ENCODE assay signal across 10 cellular contexts in the genomic region with DNA sequence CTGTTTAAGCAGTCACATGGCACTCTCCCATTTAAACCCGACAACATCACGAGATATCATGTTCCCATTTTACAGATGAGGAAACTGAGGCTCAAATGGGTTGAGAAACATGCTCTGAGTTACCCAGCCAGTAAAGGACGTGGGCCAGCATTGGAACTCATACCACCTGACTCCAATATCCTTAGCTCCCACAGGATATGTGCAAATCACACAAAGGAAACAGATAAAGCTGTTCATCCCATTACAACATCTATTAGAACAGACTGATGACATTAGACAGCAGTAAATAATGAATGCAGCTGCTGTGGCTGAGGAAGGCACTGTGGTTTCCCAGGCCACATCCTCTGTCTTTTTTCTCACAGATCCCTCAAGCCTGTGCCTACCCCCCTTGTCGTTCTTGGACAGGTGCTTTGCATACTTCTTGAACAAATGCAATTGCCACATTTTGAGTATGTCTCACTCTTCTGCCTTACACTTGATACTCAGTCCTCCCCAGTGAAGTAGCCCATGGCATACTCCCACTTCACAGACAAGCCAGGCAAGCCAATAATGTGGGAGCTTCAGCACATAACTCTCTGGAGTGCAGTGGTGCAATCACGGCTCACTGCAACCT. TPM values are rescaled to one million over a fixed set of nuclear protein-coding genes. Genes with fewer than 3 reads are reported as not detected.
A peak's percentile ranks its signal among the peaks of the same experiment; 100 is the strongest.
DNase-seq lines count a peak whose midpoint lies in the region; ATAC-seq and TF ChIP-seq lines count a peak whose summit lies in the region.
"Had no signal": no experiment of that assay in that cellular context is flagged by ENCODE, and none has a peak within 500 bp of the region (broad histone marks: within the 10 kb centered on the region; RNA-seq: fewer than 3 reads in every experiment).

No MANE protein-coding gene starts in this region.

- TF ChIP-seq EP300 in SK-N-SH (IDR thresholded peaks at IDR 0.05; ENCODE audit: borderline replicate concordance in 1 of 2, low read depth in 1 of 2, low read length in 1 of 2) = 0 out of 4 replicates have a peak, but pooled peaks of 1 of the 2 experiments have one; percentile 17

- 81 to 92% methylated on average over 3 to 5 of the region's 5 CpGs for WGBS in endodermal cell (ENCODE audit: insufficient coverage in 1 of 2, insufficient read length in 1 of 2), 2 experiments
- 72% methylated on average over 5 of the region's 5 CpGs for WGBS in SK-N-SH (ENCODE audit: low lambda C conversion rate)

- CTCF ChIA-PET in SK-N-SH (lab: Yijun Ruan, JAX) = interaction anchor here (1.7 kb wide), 1 partner anchor 62 kb away, joined by 4 read pairs; no protein-coding TSS in a partner anchor

- POLR2A ChIA-PET in SK-N-SH (lab: Yijun Ruan, JAX) = no interaction called here

- H3K9ac ChIP-seq in endodermal cell (ENCODE audit: extremely low read depth, low read length, poor library complexity, severe bottlenecking) (no peak overlapping the region), SK-N-SH (no peak overlapping the region)

- H3K9me2 ChIP-seq in SK-N-SH = no peaks in the 10 kb centered on the region

- no peak overlapping the region for H3K4me2 ChIP-seq in SK-N-SH

- no peaks in the 10 kb centered on the region for H3K36me3 Mint-ChIP-seq in effector memory CD8-positive, alpha-beta T cell (ENCODE audit: insufficient read depth)
- no peaks in the 10 kb centered on the region for H3K36me3 Mint-ChIP-seq in endodermal cell (ENCODE audit: low read depth)
- H3K36me3 Mint-ChIP-seq: activated naive CD8-positive, alpha-beta T cell had no signal

- H3K4me3 Mint-ChIP-seq in effector memory CD8-positive, alpha-beta T cell = peak overlapping the region; percentile 61 to 70
- no peak overlapping the region for H3K4me3 Mint-ChIP-seq in endodermal cell
- H3K4me3 Mint-ChIP-seq: activated naive CD8-positive, alpha-beta T cell had no signal

- H3K4me3 ChIP-seq in endodermal cell (ENCODE audit: low read length) (no peak overlapping the region), SK-N-SH (ENCODE audit: low read depth in 2 of 2, low read length in 1 of 2) (no peak overlapping the region)

- no peak overlapping the region for H2AFZ ChIP-seq in SK-N-SH (ENCODE audit: low read depth)

- H3K27ac ChIP-seq in endodermal cell (ENCODE audit: low read depth, low read length) (no peak overlapping the region), SK-N-SH (ENCODE audit: low read depth in 2 of 2, low read length in 1 of 2) (no peak overlapping the region)

- H3K27me3 ChIP-seq in endodermal cell (ENCODE audit: control insufficient read depth, insufficient read depth, low read length, poor library complexity, severe bottlenecking) (no peaks in the 10 kb centered on the region), SK-N-SH (ENCODE audit: insufficient read depth) (no peaks in the 10 kb centered on the region)

- H3K27me3 Mint-ChIP-seq in effector memory CD8-positive, alpha-beta T cell = peaks cover 0 to 4% of the 10 kb centered on the region in 2 donors
- H3K27me3 Mint-ChIP-seq in endodermal cell (ENCODE audit: insufficient read depth) = no peaks in the 10 kb centered on the region
- H3K27me3 Mint-ChIP-seq: activated naive CD8-positive, alpha-beta T cell had no signal

- H3K9me3 Mint-ChIP-seq in effector memory CD8-positive, alpha-beta T cell = no peaks in the 10 kb centered on the region
- H3K9me3 Mint-ChIP-seq in endodermal cell = no peaks in the 10 kb centered on the region

- H3K36me3 ChIP-seq in endodermal cell (ENCODE audit: control insufficient read depth, insufficient read depth, low read length) (no peaks in the 10 kb centered on the region), SK-N-SH (replicated peaks in 1 of 2; ENCODE audit: control insufficient read depth in 1 of 2, insufficient read depth in 2 of 2, low read length in 1 of 2) (no peaks in the 10 kb centered on the region)

- DNase-seq in GDM1 (lab: John Stamatoyannopoulos, UW) (peak; percentile 29), NCI-H128 (lab: John Stamatoyannopoulos, UW; ENCODE audit: unreplicated experiment) (no peak), endodermal cell (no peak), SK-N-SH (no peak)
- DNase-seq in effector memory CD8-positive, alpha-beta T cell = peak; percentile 39 to 55 (median 44)
- no peak for DNase-seq in activated CD4-positive, alpha-beta T cell treated with anti-CD3 and anti-CD28 coated beads for 1 hour

- H3F3A ChIP-seq in SK-N-SH (replicated peaks; ENCODE audit: insufficient read depth) = peaks cover 12% of the 10 kb centered on the region

- TF ChIP-seq CTCF in endodermal cell (conservative IDR thresholded peaks at IDR 0.05) (no peak), SK-N-SH (IDR thresholded peaks at IDR 0.05) (no peak)

- H4K20me1 ChIP-seq in SK-N-SH (ENCODE audit: insufficient read depth) = no peaks in the 10 kb centered on the region

- H3K4me1 Mint-ChIP-seq in effector memory CD8-positive, alpha-beta T cell (ENCODE audit: low read depth in 2 of 2) = peaks cover 34 to 38% of the 10 kb centered on the region in 2 donors
- peaks cover 3% of the 10 kb centered on the region for H3K4me1 Mint-ChIP-seq in endodermal cell

- no peaks in the 10 kb centered on the region for H3K79me2 ChIP-seq in SK-N-SH (ENCODE audit: insufficient read depth)

- H3K4me1 ChIP-seq in endodermal cell (ENCODE audit: control insufficient read depth, insufficient read depth, low read length) (no peaks in the 10 kb centered on the region), SK-N-SH (ENCODE audit: control insufficient read depth in 1 of 2, insufficient read depth in 2 of 2, low read depth in 1 of 2, low read length in 1 of 2) (peaks cover 0 to 5% of the 10 kb centered on the region in 2 experiments; a peak in 3 of 4 replicates)

- ATAC-seq in GM19468 (IDR thresholded peaks at IDR 0.05; ENCODE audit: extremely low read depth, unreplicated experiment) (peak; percentile 98), HG03520 (IDR thresholded peaks at IDR 0.05; ENCODE audit: unreplicated experiment) (peak; percentile 100)
- peak; percentile 93 for ATAC-seq in effector memory CD8-positive, alpha-beta T cell (replicated peaks)
- ATAC-seq: right cardiac atrium had no signal

- H3K27ac Mint-ChIP-seq in effector memory CD8-positive, alpha-beta T cell = peak overlapping the region; percentile 41 to 87
- no peak overlapping the region for H3K27ac Mint-ChIP-seq in endodermal cell
- H3K27ac Mint-ChIP-seq: activated naive CD8-positive, alpha-beta T cell had no signal

- no peak for TF ChIP-seq RAD21 in SK-N-SH (IDR thresholded peaks at IDR 0.05; ENCODE audit: low read length)

- no peaks in the 10 kb centered on the region for H3K9me3 ChIP-seq in endodermal cell (ENCODE audit: control insufficient read depth, low read length)
- no peaks in the 10 kb centered on the region for H3K9me3 ChIP-seq in SK-N-SH

TF ChIP-seq in SK-N-SH, 30 proteins besides CTCF, POLR2A, EP300 and RAD21 (continues in another document):
- TF ChIP-seq, protein P1, sequence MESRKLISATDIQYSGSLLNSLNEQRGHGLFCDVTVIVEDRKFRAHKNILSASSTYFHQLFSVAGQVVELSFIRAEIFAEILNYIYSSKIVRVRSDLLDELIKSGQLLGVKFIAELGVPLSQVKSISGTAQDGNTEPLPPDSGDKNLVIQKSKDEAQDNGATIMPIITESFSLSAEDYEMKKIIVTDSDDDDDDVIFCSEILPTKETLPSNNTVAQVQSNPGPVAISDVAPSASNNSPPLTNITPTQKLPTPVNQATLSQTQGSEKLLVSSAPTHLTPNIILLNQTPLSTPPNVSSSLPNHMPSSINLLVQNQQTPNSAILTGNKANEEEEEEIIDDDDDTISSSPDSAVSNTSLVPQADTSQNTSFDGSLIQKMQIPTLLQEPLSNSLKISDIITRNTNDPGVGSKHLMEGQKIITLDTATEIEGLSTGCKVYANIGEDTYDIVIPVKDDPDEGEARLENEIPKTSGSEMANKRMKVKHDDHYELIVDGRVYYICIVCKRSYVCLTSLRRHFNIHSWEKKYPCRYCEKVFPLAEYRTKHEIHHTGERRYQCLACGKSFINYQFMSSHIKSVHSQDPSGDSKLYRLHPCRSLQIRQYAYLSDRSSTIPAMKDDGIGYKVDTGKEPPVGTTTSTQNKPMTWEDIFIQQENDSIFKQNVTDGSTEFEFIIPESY (IDR thresholded peaks at IDR 0.05; ENCODE audit: borderline replicate concordance, low read depth) = no peak
- TF ChIP-seq, protein P2, sequence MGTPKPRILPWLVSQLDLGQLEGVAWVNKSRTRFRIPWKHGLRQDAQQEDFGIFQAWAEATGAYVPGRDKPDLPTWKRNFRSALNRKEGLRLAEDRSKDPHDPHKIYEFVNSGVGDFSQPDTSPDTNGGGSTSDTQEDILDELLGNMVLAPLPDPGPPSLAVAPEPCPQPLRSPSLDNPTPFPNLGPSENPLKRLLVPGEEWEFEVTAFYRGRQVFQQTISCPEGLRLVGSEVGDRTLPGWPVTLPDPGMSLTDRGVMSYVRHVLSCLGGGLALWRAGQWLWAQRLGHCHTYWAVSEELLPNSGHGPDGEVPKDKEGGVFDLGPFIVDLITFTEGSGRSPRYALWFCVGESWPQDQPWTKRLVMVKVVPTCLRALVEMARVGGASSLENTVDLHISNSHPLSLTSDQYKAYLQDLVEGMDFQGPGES (IDR thresholded peaks at IDR 0.05; ENCODE audit: low read depth, low read length) = no peak
- TF ChIP-seq JUND (IDR thresholded peaks at IDR 0.05) (no peak), TEAD4 (IDR thresholded peaks at IDR 0.05; ENCODE audit: borderline replicate concordance, insufficient read depth) (no peak), POLR2AphosphoS5 (IDR thresholded peaks at IDR 0.05; ENCODE audit: low read depth, low read length) (no peak), MXI1 (IDR thresholded peaks at IDR 0.05; ENCODE audit: low read depth, low read length) (no peak), EZH2phosphoT487 (IDR thresholded peaks at IDR 0.05; ENCODE audit: borderline replicate concordance, low read depth) (no peak), RXRA (IDR thresholded peaks at IDR 0.05; ENCODE audit: borderline replicate concordance, low read depth) (no peak)

RNA-seq across cellular contexts. Expression of gene FRMD4B, which starts 17.7 kb away (rescaled TPM):
- 1 to 10 TPM; 2.1 to 2.2 TPM for total RNA-seq in endodermal cell
- 22.2 TPM for polyA plus RNA-seq in endodermal cell (2013, experiment 1 of 2)
- polyA plus RNA-seq in endodermal cell (2013, experiment 2 of 2) = 25.4 TPM
- 0.53 and 0.91 TPM in 2 replicates for polyA plus RNA-seq in SK-N-SH (2012; rRNA removed)
- 0.50 and 0.60 TPM in 2 replicates for polyA plus RNA-seq in SK-N-SH (2012; cell fraction: cytosol; rRNA removed)
- 0.82 and 0.85 TPM in 2 replicates for polyA plus RNA-seq in SK-N-SH (2012; cell fraction: nucleus; rRNA removed)

Comparison
In these comparisons a context has a peak if more than half of its experiments do, and no peak if none do; other contexts are left out.
1. DNase-seq: peak in GDM1 (single experiment) and effector memory CD8-positive, alpha-beta T cell (3 of 3); none in NCI-H128 (single experiment), endodermal cell (single experiment), SK-N-SH (single experiment) and activated CD4-positive, alpha-beta T cell treated with anti-CD3 and anti-CD28 coated beads for 1 hour (single experiment).
2. Peak in every context shown above with its lines, with median percentiles within 50 percentile points of each other: ATAC-seq.